In the genomic region with DNA sequence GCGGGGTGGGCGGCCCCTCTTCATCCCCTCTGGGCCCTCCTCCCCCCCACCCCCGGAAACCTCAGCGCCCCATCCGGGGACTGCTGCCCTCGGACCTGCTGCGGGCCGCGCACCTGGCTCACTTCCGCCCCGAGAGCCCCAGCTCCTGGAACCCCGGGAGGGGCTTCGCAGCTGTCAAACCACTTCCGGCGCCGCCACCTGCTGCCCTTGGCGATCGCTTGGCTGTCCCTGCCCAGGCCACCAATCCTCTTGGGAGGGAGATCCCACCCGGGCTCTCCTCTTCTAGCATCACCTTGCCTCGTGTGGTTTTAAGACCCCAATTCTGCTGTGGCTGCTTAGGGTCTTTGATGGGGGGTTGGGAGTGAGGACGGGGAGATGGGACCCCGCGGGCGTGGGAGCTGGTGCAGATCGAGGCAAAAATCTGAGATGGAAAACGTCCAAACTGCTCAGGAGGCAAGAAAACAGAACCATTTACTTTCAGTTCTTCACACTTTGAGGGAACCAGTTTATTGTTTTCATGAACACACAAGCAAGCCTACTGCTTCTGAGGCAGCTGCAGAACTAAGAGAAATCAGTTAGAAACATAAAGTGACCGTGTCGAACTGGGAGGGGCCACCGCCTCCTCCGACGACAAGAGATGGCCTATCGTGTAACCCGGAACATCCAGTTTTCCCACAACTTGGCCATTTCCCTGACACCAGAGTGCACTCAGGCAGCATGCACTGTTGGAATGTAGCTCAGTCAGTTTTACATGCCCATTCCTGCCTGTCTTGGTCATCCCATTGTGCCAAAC, we compare ENCODE assay signal across 8 cellular contexts. TPM values are rescaled to one million over a fixed set of nuclear protein-coding genes. Genes with fewer than 3 reads are reported as not detected.
A peak's percentile ranks its signal among the peaks of the same experiment; 100 is the strongest.
DNase-seq lines count a peak whose midpoint lies in the region; ATAC-seq, FAIRE-seq and TF ChIP-seq lines count a peak whose summit lies in the region.

No MANE protein-coding gene starts in this region.

- no peak overlapping the region for H2BK120ac ChIP-seq in neuronal stem cell (ENCODE audit: low read depth, low read length)

- no peak overlapping the region for H3K4ac ChIP-seq in neuronal stem cell (ENCODE audit: low read length)

- no peak overlapping the region for H3K23ac ChIP-seq in neuronal stem cell (ENCODE audit: low read depth, low read length, poor library complexity)

- H3K14ac ChIP-seq in neuronal stem cell (ENCODE audit: low read length), result no peak overlapping the region

- WGBS in neuronal stem cell (ENCODE audit: extremely low coverage in 2 of 2, insufficient read length in 2 of 2, insufficient replicate concordance in 1 of 2), 2 donors, result no CpG with 5 or more reads among the region's 33 CpGs
- WGBS in transverse colon (ENCODE audit: low coverage in 1 of 2), 2 donors, result 42% methylated on average over 19 of the region's 33 CpGs; no CpG with 5 or more reads in 1 of the 2 donors

- no peak overlapping the region for H2BK12ac ChIP-seq in neuronal stem cell (ENCODE audit: low read length)

- TF ChIP-seq POLR2A in transverse colon (IDR thresholded peaks at IDR 0.05), result no peak

- no peak overlapping the region for H3K9ac ChIP-seq in neuronal stem cell (ENCODE audit: low read depth, low read length, poor library complexity)

- H3K4me2 ChIP-seq in neuronal stem cell (ENCODE audit: insufficient read depth, low read length, poor library complexity, severe bottlenecking), result peak overlapping the region; percentile 15

- no peak for FAIRE-seq in D721Med (lab: Jason Lieb, UNC)

- ATAC-seq in GM19467 (IDR thresholded peaks at IDR 0.05; ENCODE audit: unreplicated experiment), result peak; percentile 70
- ATAC-seq in HG03558 (IDR thresholded peaks at IDR 0.05; ENCODE audit: extremely low read depth, unreplicated experiment), result peak; percentile 38

- in situ Hi-C loops in transverse colon (cut with MboI; ENCODE audit: low pct_ligation_motif_present in 1 of 4, low pct_unique_long_range_greater_than_20kb in 1 of 4, low sequenced_read_pairs in 3 of 4), result loop anchor here in 1 of 4 donors (25.0 kb wide), 1 partner anchor 732 kb away; no protein-coding TSS in a partner anchor

- H3K27me3 ChIP-seq in neuronal stem cell (ENCODE audit: control insufficient read depth in 3 of 3, insufficient read depth in 3 of 3, low read depth in 1 of 3, low read length in 3 of 3) (no peaks in the 10 kb centered on the region), transverse colon (no peaks in the 10 kb centered on the region)

- H3K9me3 ChIP-seq in neuronal stem cell (replicated peaks in 1 of 2; ENCODE audit: control insufficient read depth in 2 of 2, insufficient read depth in 1 of 2, low read depth in 1 of 2, low read length in 2 of 2), result no peaks in the 10 kb centered on the region
- H3K9me3 ChIP-seq in transverse colon, result no peaks in the 10 kb centered on the region

- H3K36me3 ChIP-seq in neuronal stem cell (replicated peaks in 1 of 2; ENCODE audit: control insufficient read depth in 2 of 2, insufficient read depth in 2 of 2, low read length in 2 of 2), result no peaks in the 10 kb centered on the region
- no peaks in the 10 kb centered on the region for H3K36me3 ChIP-seq in transverse colon

- intact Hi-C loops in transverse colon (cut with DNase I; ENCODE audit: low total_unique reads), result loop anchor here (10.0 kb wide), 1 partner anchor 739 kb away; no protein-coding TSS in a partner anchor

- TF ChIP-seq EP300 in transverse colon (IDR thresholded peaks at IDR 0.05; ENCODE audit: low read depth), result no peak

- peak overlapping the region; percentile 58 to 64 for H3K4me3 ChIP-seq in foreskin fibroblast (ENCODE audit: low read depth in 1 of 2, low read length in 2 of 2)
- H3K4me3 ChIP-seq in neuronal stem cell (ENCODE audit: low read length in 2 of 2), result peak overlapping the region; percentile 58 to 74
- H3K4me3 ChIP-seq in transverse colon, result peak overlapping the region; percentile 43 to 61 (median 54)

- no peak overlapping the region for H2AK5ac ChIP-seq in neuronal stem cell (ENCODE audit: low read depth, low read length)

- no peak for TF ChIP-seq CTCF in D721Med (IDR thresholded peaks at IDR 0.05; ENCODE audit: insufficient read depth, missing control alignments)
- no peak for TF ChIP-seq CTCF in foreskin fibroblast (IDR thresholded peaks at IDR 0.05; ENCODE audit: low read depth, low read length)
- no peak for TF ChIP-seq CTCF in transverse colon (IDR thresholded peaks at IDR 0.05)

- H3K79me1 ChIP-seq in neuronal stem cell (ENCODE audit: low read depth, low read length), result no peaks in the 10 kb centered on the region

- H4K8ac ChIP-seq in neuronal stem cell (ENCODE audit: low read depth, low read length), result no peak overlapping the region

- no peak overlapping the region for H2BK15ac ChIP-seq in neuronal stem cell (ENCODE audit: low read length)

- H2AFZ ChIP-seq in neuronal stem cell (ENCODE audit: low read length), result peak overlapping the region; percentile 67

- H2BK5ac ChIP-seq in neuronal stem cell (ENCODE audit: low read length), result no peak overlapping the region

- H3K18ac ChIP-seq in neuronal stem cell (ENCODE audit: low read length), result no peak overlapping the region

- peak; percentile 60 for DNase-seq in D721Med (ENCODE audit: insufficient read length, low spot score)
- peak; percentile 60 for DNase-seq in OCI-M1 (lab: John Stamatoyannopoulos, UW)
- peak; percentile 50 for DNase-seq in activated T-helper 9 cell treated with anti-CD3 and anti-CD28 coated beads, Interleukin-2, amount 50 U/mL, for 16 hours (ENCODE audit: low read depth)
- peak; percentile 83 to 88 for DNase-seq in foreskin fibroblast
- no peak for DNase-seq in neuronal stem cell (ENCODE audit: low spot score)
- peak; percentile 80 for DNase-seq in transverse colon

- no peak overlapping the region for H4K91ac ChIP-seq in neuronal stem cell (ENCODE audit: low read depth, low read length, poor library complexity)

- H3K27ac ChIP-seq in neuronal stem cell (replicated peaks; ENCODE audit: low read length) (no peak overlapping the region), transverse colon (peak overlapping the region; percentile 79 to 90 (median 86))

- H3K4me1 ChIP-seq in neuronal stem cell (ENCODE audit: control insufficient read depth in 2 of 2, insufficient read depth in 1 of 2, low read depth in 1 of 2, low read length in 2 of 2) (peaks cover 3 to 6% of the 10 kb centered on the region in 2 donors), transverse colon (peaks cover 0 to 11% (median 3%) of the 10 kb centered on the region in 4 donors)

RNA-seq across cellular contexts. Expression of gene MTMR1, which starts 0.8 kb away (rescaled TPM):
- polyA plus RNA-seq in neuronal stem cell (2013, experiment 1 of 2), result 13.4 TPM
- polyA plus RNA-seq in neuronal stem cell (2013, experiment 2 of 2), result 13.9 TPM
- total RNA-seq in transverse colon, result 10 to 100 TPM; 14.6 to 25.5 (median 21.1) TPM
